Comparison of ENCODE assay signal across 18 cellular contexts in the genomic region with DNA sequence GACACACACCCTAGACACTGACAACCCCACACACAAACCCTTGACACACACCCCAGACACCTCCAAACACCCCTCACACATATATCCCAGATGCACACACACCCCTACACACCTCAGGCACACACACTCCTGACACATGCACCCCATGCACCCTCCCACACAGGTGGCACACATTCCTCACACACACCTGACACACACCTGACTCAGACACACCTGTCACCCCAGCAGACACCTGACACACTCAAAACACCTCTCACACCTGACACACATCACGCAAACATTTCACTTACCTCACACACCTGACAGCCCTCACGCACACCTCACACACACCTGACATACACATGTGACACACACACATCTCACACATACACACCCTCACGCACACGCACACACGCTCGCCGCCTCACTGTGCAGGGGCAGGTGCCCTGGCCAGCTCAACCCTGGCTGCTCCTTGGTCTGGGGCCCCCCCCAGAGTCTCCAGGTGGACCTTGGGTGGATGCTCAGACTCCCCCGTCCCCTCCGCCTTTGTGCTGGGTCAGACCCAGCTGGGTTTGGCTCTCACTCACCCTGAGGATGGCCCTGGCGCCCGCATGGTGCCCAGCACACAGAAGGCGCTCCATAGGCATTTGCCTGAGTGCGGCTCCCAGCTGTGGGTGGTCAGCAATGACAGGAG. TPM values are rescaled to one million over a fixed set of nuclear protein-coding genes. Genes with fewer than 3 reads are reported as not detected.
DNase-seq lines count a peak whose midpoint lies in the region; TF ChIP-seq lines count a peak whose summit lies in the region.
"Had no signal": no experiment of that assay in that cellular context is flagged by ENCODE, and none has a peak within 500 bp of the region (broad histone marks: within the 10 kb centered on the region; RNA-seq: fewer than 3 reads in every experiment).

No MANE protein-coding gene starts in this region.

- peaks cover under 1% of the 10 kb centered on the region for H3K4me1 Mint-ChIP-seq in chondrocyte (ENCODE audit: low read depth)

- H3K27ac Mint-ChIP-seq in chondrocyte (ENCODE audit: unreplicated experiment) = no peak overlapping the region
- H3K27ac Mint-ChIP-seq: CD8-positive, alpha-beta T cell; GM23338 had no signal

- H3K4me1 ChIP-seq in HEK293 (ENCODE audit: control insufficient read depth, insufficient read depth, low read length) = peaks cover 2% of the 10 kb centered on the region; the same call in 1 of the 2 replicates

- H3K36me3 Mint-ChIP-seq in chondrocyte (ENCODE audit: low read depth) = no peaks in the 10 kb centered on the region
- H3K36me3 Mint-ChIP-seq: CD8-positive, alpha-beta T cell had no signal

- DNase-seq in chondrocyte (ENCODE audit: low spot score) (peak; percentile 77), GM19240 (ENCODE audit: insufficient read length, low spot score) (no peak), NCI-H2029 (lab: John Stamatoyannopoulos, UW) (no peak)
- DNase-seq: Calu3; CD8-positive, alpha-beta T cell; MV-4-11; NCI-H187; NCI-H2227 treated with DMSO at 0.1 percent for 48 hours; NCI-H510A treated with DMSO at 0.1 percent for 48 hours; NCI-H774; SHP77 had no signal

- POLR2A ChIA-PET in HEK293 (lab: Yijun Ruan, JAX) = no interaction called here

- H3K36me3 ChIP-seq in HEK293 (ENCODE audit: control insufficient read depth in 2 of 2, insufficient read depth in 1 of 2, low read length in 2 of 2) = no peaks in the 10 kb centered on the region
- H3K36me3 ChIP-seq: BLaER1 treated with 17β-estradiol and CSF1 and Interleukin-3, amounts not matched to agents 10 nM and 100 nM had no signal

- TF ChIP-seq CTCF in HEK293 (tag by site-specific recombination; IDR thresholded peaks at IDR 0.05) (no peak), chondrocyte (IDR thresholded peaks at IDR 0.05) (no peak)

- peaks cover 8% of the 10 kb centered on the region for H3K27me3 Mint-ChIP-seq in chondrocyte (ENCODE audit: low read depth)

- H3K4me3 Mint-ChIP-seq in chondrocyte (ENCODE audit: unreplicated experiment) = no peak overlapping the region
- H3K4me3 Mint-ChIP-seq: CD8-positive, alpha-beta T cell; GM23338 had no signal

- H3K9me3 Mint-ChIP-seq in chondrocyte (ENCODE audit: low read depth) = peaks cover 5% of the 10 kb centered on the region
- H3K9me3 Mint-ChIP-seq: CD8-positive, alpha-beta T cell had no signal

- H3K4me3 ChIP-seq in HEK293 (ENCODE audit: low read depth, low read length) = no peak overlapping the region
- H3K4me3 ChIP-seq: BLaER1 treated with 17β-estradiol and CSF1 and Interleukin-3, amounts not matched to agents 10 nM and 100 nM; GM12878; GM23338; SK-N-MC had no signal

- H3K27ac ChIP-seq in HEK293 (ENCODE audit: extremely low read depth, low read depth, low read length) = no peak overlapping the region
- H3K27ac ChIP-seq: BLaER1 treated with 17β-estradiol and CSF1 and Interleukin-3, amounts not matched to agents 10 nM and 100 nM; KMS-11; SK-N-MC had no signal

- H3K9me3 ChIP-seq in HEK293 (ENCODE audit: control insufficient read depth, insufficient read depth, low read depth, low read length) = no peaks in the 10 kb centered on the region

- CTCF ChIA-PET in HEK293 (lab: Yijun Ruan, JAX) = interaction anchor here (0.6 kb wide), 1 partner anchor 11 kb away, joined by 3 read pairs; no protein-coding TSS in a partner anchor

TF ChIP-seq in HEK293, 187 proteins besides CTCF, POLR2A, EP300 and RAD21:
- TF ChIP-seq ZFHX2 (tag by site-specific recombination; conservative IDR thresholded peaks at IDR 0.05) (peak; percentile 21; the same call in 1 of the 2 replicates), MYNN (tag by site-specific recombination; IDR thresholded peaks at IDR 0.05; ENCODE audit: borderline replicate concordance) (no peak), ZEB2 (tag by site-specific recombination; IDR thresholded peaks at IDR 0.05) (peak; percentile 98)

RNA-seq across cellular contexts. Expression of a gene that starts 3.1 kb away (rescaled TPM):
- 7.3 to 13.5 TPM (median 8.9 TPM) in 3 replicates for total RNA-seq in chondrocyte
- total RNA-seq: Calu3, GM12878, OCI-LY7 had no signal

RNA-seq across cellular contexts. Expression of a gene that starts 7.3 kb away (rescaled TPM):
- total RNA-seq in chondrocyte = not detected in 3 replicates
- total RNA-seq: Calu3; CD8-positive, alpha-beta T cell; GM12878; GM23338; OCI-LY7 had no signal

RNA-seq across cellular contexts. Expression of a gene that starts 18.0 kb away (rescaled TPM):
- total RNA-seq in chondrocyte = 29.9 to 34.4 TPM (median 32.2 TPM) in 3 replicates

RNA-seq across cellular contexts. Expression of a gene that starts 31.1 kb away (rescaled TPM):
- 25.6 to 33.0 TPM (median 32.7 TPM) in 3 replicates for total RNA-seq in chondrocyte

RNA-seq across cellular contexts. Expression of a gene that starts 31.2 kb away (rescaled TPM):
- 53.2 to 56.2 TPM (median 54.9 TPM) in 3 replicates for total RNA-seq in chondrocyte
